Comparison of ENCODE assay signal across 1 cellular context in genomic region chr19:40192758-40193586, GRCh38.
TF ChIP-seq lines count a peak whose summit lies in the region.

No MANE protein-coding gene starts in this region.

TF ChIP-seq in IMR-90, 13 proteins besides CTCF, POLR2A, EP300 and RAD21 (continued from another document):
- no peak for TF ChIP-seq RFX5 (IDR thresholded peaks at IDR 0.05; ENCODE audit: low read depth, low read length)
- TF ChIP-seq NFE2L2 (IDR thresholded peaks at IDR 0.05; ENCODE audit: low read depth, low read length): no peak
- TF ChIP-seq ELK1 (IDR thresholded peaks at IDR 0.05; ENCODE audit: borderline replicate concordance, low read depth, low read length): no peak
- TF ChIP-seq RCOR1 (IDR thresholded peaks at IDR 0.05; ENCODE audit: insufficient replicate concordance, low read length): no peak
- TF ChIP-seq FOS (IDR thresholded peaks at IDR 0.05; ENCODE audit: low read depth, low read length): no peak
- no peak for TF ChIP-seq SMC3 (IDR thresholded peaks at IDR 0.05; ENCODE audit: low read depth, low read length)
- TF ChIP-seq USF2 (IDR thresholded peaks at IDR 0.05; ENCODE audit: low read depth, low read length): no peak
- TF ChIP-seq MXI1 (IDR thresholded peaks at IDR 0.05; ENCODE audit: borderline replicate concordance, low read depth, low read length): no peak
